1 cellular context compared by ENCODE assay signal in the genomic region with DNA sequence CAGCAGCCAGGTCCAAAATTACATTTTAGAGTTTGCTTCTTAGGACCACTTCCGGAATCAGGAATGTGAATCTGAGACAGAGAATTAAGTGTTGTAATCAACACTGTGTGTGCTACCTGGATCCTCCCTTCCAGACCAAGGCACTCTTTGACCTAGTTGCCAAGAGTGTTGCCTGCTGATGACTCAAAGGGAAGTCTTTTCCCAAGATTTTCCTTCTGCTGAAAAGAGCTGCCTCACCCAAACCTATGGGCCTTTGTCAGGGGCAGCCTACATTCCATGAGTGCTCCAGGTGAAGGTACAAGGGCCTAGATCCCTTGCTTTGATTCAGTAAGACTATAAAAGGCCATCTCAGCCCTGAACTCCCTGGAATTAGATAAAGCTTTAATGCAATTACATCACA.
TF ChIP-seq lines count a peak whose summit lies in the region.

No MANE protein-coding gene starts in this region.

TF ChIP-seq in GM23338, 12 proteins besides CTCF, POLR2A, EP300 and RAD21 (continued from another document):
- TF ChIP-seq, protein P1, sequence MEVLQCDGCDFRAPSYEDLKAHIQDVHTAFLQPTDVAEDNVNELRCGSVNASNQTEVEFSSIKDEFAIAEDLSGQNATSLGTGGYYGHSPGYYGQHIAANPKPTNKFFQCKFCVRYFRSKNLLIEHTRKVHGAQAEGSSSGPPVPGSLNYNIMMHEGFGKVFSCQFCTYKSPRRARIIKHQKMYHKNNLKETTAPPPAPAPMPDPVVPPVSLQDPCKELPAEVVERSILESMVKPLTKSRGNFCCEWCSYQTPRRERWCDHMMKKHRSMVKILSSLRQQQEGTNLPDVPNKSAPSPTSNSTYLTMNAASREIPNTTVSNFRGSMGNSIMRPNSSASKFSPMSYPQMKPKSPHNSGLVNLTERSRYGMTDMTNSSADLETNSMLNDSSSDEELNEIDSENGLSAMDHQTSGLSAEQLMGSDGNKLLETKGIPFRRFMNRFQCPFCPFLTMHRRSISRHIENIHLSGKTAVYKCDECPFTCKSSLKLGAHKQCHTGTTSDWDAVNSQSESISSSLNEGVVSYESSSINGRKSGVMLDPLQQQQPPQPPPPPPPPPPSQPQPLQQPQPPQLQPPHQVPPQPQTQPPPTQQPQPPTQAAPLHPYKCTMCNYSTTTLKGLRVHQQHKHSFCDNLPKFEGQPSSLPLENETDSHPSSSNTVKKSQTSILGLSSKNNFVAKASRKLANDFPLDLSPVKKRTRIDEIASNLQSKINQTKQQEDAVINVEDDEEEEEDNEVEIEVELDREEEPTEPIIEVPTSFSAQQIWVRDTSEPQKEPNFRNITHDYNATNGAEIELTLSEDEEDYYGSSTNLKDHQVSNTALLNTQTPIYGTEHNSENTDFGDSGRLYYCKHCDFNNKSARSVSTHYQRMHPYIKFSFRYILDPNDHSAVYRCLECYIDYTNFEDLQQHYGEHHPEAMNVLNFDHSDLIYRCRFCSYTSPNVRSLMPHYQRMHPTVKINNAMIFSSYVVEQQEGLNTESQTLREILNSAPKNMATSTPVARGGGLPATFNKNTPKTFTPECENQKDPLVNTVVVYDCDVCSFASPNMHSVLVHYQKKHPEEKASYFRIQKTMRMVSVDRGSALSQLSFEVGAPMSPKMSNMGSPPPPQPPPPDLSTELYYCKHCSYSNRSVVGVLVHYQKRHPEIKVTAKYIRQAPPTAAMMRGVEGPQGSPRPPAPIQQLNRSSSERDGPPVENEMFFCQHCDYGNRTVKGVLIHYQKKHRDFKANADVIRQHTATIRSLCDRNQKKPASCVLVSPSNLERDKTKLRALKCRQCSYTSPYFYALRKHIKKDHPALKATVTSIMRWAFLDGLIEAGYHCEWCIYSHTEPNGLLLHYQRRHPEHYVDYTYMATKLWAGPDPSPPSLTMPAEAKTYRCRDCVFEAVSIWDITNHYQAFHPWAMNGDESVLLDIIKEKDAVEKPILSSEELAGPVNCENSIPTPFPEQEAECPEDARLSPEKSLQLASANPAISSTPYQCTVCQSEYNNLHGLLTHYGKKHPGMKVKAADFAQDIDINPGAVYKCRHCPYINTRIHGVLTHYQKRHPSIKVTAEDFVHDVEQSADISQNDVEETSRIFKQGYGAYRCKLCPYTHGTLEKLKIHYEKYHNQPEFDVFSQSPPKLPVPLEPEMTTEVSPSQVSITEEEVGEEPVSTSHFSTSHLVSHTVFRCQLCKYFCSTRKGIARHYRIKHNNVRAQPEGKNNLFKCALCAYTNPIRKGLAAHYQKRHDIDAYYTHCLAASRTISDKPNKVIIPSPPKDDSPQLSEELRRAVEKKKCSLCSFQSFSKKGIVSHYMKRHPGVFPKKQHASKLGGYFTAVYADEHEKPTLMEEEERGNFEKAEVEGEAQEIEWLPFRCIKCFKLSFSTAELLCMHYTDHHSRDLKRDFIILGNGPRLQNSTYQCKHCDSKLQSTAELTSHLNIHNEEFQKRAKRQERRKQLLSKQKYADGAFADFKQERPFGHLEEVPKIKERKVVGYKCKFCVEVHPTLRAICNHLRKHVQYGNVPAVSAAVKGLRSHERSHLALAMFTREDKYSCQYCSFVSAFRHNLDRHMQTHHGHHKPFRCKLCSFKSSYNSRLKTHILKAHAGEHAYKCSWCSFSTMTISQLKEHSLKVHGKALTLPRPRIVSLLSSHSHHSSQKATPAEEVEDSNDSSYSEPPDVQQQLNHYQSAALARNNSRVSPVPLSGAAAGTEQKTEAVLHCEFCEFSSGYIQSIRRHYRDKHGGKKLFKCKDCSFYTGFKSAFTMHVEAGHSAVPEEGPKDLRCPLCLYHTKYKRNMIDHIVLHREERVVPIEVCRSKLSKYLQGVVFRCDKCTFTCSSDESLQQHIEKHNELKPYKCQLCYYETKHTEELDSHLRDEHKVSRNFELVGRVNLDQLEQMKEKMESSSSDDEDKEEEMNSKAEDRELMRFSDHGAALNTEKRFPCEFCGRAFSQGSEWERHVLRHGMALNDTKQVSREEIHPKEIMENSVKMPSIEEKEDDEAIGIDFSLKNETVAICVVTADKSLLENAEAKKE (CRISPR knock-in tag; IDR thresholded peaks at IDR 0.05) = no peak
- no peak for TF ChIP-seq ZNF331 (CRISPR knock-in tag; IDR thresholded peaks at IDR 0.05; ENCODE audit: low read depth)
- TF ChIP-seq NANOG (IDR thresholded peaks at IDR 0.05; ENCODE audit: borderline replicate concordance) = no peak
- no peak for TF ChIP-seq EZH2phosphoT487 (IDR thresholded peaks at IDR 0.05; ENCODE audit: unreplicated experiment)
